9 cellular contexts compared by ENCODE assay signal in genomic region chrX:34578237-34578636, GRCh38.
DNase-seq lines count a peak whose midpoint lies in the region; ATAC-seq and TF ChIP-seq lines count a peak whose summit lies in the region.
"Had no signal": no experiment of that assay in that cellular context is flagged by ENCODE, and none has a peak within 500 bp of the region (broad histone marks: within the 10 kb centered on the region; RNA-seq: fewer than 3 reads in every experiment).

No MANE protein-coding gene starts in this region.

- ATAC-seq in effector memory CD8-positive, alpha-beta T cell (replicated peaks), result no peak
- ATAC-seq in GM18873 (IDR thresholded peaks at IDR 0.05; ENCODE audit: low FRiP score, unreplicated experiment), result no peak

- no peak for TF ChIP-seq POLR2A in testis (IDR thresholded peaks at IDR 0.05)

- H3K36me3 ChIP-seq in brain microvascular endothelial cell (replicated peaks) (no peaks in the 10 kb centered on the region), testis (ENCODE audit: low read depth, missing control alignments) (no peaks in the 10 kb centered on the region)

- intact Hi-C loops in testis (cut with DNase I; ENCODE audit: low total_unique reads), result no loop called here

- no peaks in the 10 kb centered on the region for H3K4me1 ChIP-seq in testis

- H3K4me3 ChIP-seq in brain microvascular endothelial cell (ENCODE audit: low read depth, low read length) (no peak overlapping the region), testis (no peak overlapping the region)

- TF ChIP-seq RAD21 in Ishikawa (IDR thresholded peaks at IDR 0.05; ENCODE audit: low read depth), result peak; percentile 51

- H3K4me3 Mint-ChIP-seq in mesothelial cell of epicardium, result no peak overlapping the region
- H3K4me3 Mint-ChIP-seq in effector memory CD8-positive, alpha-beta T cell, result no peak overlapping the region
- H3K4me3 Mint-ChIP-seq: activated CD4-positive, alpha-beta memory T cell treated with anti-CD3 and anti-CD28 coated beads for 36 hours had no signal

- H3K27ac ChIP-seq in C4-2B (no peak overlapping the region), brain microvascular endothelial cell (no peak overlapping the region), testis (no peak overlapping the region)

- no peaks in the 10 kb centered on the region for H3K4me1 Mint-ChIP-seq in mesothelial cell of epicardium
- H3K4me1 Mint-ChIP-seq in effector memory CD8-positive, alpha-beta T cell (ENCODE audit: low read depth in 2 of 2), result no peaks in the 10 kb centered on the region

- no peak for TF ChIP-seq EP300 in Ishikawa (IDR thresholded peaks at IDR 0.05; ENCODE audit: borderline replicate concordance)

- H3K27me3 Mint-ChIP-seq in mesothelial cell of epicardium (ENCODE audit: low read depth), result peaks cover 2% of the 10 kb centered on the region
- no peaks in the 10 kb centered on the region for H3K27me3 Mint-ChIP-seq in effector memory CD8-positive, alpha-beta T cell
- H3K27me3 Mint-ChIP-seq: activated CD4-positive, alpha-beta memory T cell treated with anti-CD3 and anti-CD28 coated beads for 36 hours had no signal

- H3K27me3 ChIP-seq in brain microvascular endothelial cell (replicated peaks) (no peaks in the 10 kb centered on the region), testis (no peaks in the 10 kb centered on the region)

- DNase-seq in brain microvascular endothelial cell (peak; percentile 32), mesothelial cell of epicardium (ENCODE audit: low spot score in 2 of 2, unreplicated experiment in 2 of 2) (no peak), testis (no peak)
- no peak for DNase-seq in effector memory CD8-positive, alpha-beta T cell
- no peak for DNase-seq in activated CD4-positive, alpha-beta T cell treated with anti-CD3 and anti-CD28 coated beads, Interleukin-2, amount 50 U/mL, for 1 hour
- DNase-seq: activated CD4-positive, alpha-beta memory T cell treated with anti-CD3 and anti-CD28 coated beads for 36 hours had no signal

- TF ChIP-seq CTCF in C4-2B (conservative IDR thresholded peaks at IDR 0.05) (peak; percentile 43), brain microvascular endothelial cell (IDR thresholded peaks at IDR 0.05; ENCODE audit: low read depth, low read length, missing control alignments) (peak; percentile 26), mesothelial cell of epicardium (IDR thresholded peaks at IDR 0.05; ENCODE audit: unreplicated experiment) (peak; percentile 50), testis (IDR thresholded peaks at IDR 0.05) (peak in 1 of 3 experiments; percentile 30)

- 24 to 30% methylated on average over 2 of the region's 2 CpGs for WGBS in testis, 2 donors

- H3K27ac Mint-ChIP-seq in mesothelial cell of epicardium, result no peak overlapping the region
- no peak overlapping the region for H3K27ac Mint-ChIP-seq in effector memory CD8-positive, alpha-beta T cell
- H3K27ac Mint-ChIP-seq: activated CD4-positive, alpha-beta memory T cell treated with anti-CD3 and anti-CD28 coated beads for 36 hours had no signal

- no peaks in the 10 kb centered on the region for H3K9me3 ChIP-seq in testis

- in situ Hi-C loops in brain microvascular endothelial cell (cut with HindIII; ENCODE audit: low pct_ligation_motif_present, low sequenced_read_pairs), result no loop called here

- no peaks in the 10 kb centered on the region for H3K9me3 Mint-ChIP-seq in mesothelial cell of epicardium
- peaks cover 0 to 3% of the 10 kb centered on the region in 2 donors for H3K9me3 Mint-ChIP-seq in effector memory CD8-positive, alpha-beta T cell

- H3K36me3 Mint-ChIP-seq in mesothelial cell of epicardium, result no peaks in the 10 kb centered on the region
- H3K36me3 Mint-ChIP-seq in effector memory CD8-positive, alpha-beta T cell (ENCODE audit: insufficient read depth), result no peaks in the 10 kb centered on the region
- H3K36me3 Mint-ChIP-seq: activated CD4-positive, alpha-beta memory T cell treated with anti-CD3 and anti-CD28 coated beads for 36 hours had no signal

TF ChIP-seq in Ishikawa, 13 proteins besides CTCF, POLR2A, EP300 and RAD21:
- TF ChIP-seq CREB1 (IDR thresholded peaks at IDR 0.05; ENCODE audit: low read depth) (no peak), TAF1 (IDR thresholded peaks at IDR 0.05; ENCODE audit: low read depth) (no peak), EGR1 (IDR thresholded peaks at IDR 0.05) (no peak), ZBTB7A (IDR thresholded peaks at IDR 0.05; ENCODE audit: low read depth) (no peak), FOXM1 (IDR thresholded peaks at IDR 0.05; ENCODE audit: borderline replicate concordance, low read depth) (no peak), MAX (IDR thresholded peaks at IDR 0.05) (no peak)
